In the genomic region with DNA sequence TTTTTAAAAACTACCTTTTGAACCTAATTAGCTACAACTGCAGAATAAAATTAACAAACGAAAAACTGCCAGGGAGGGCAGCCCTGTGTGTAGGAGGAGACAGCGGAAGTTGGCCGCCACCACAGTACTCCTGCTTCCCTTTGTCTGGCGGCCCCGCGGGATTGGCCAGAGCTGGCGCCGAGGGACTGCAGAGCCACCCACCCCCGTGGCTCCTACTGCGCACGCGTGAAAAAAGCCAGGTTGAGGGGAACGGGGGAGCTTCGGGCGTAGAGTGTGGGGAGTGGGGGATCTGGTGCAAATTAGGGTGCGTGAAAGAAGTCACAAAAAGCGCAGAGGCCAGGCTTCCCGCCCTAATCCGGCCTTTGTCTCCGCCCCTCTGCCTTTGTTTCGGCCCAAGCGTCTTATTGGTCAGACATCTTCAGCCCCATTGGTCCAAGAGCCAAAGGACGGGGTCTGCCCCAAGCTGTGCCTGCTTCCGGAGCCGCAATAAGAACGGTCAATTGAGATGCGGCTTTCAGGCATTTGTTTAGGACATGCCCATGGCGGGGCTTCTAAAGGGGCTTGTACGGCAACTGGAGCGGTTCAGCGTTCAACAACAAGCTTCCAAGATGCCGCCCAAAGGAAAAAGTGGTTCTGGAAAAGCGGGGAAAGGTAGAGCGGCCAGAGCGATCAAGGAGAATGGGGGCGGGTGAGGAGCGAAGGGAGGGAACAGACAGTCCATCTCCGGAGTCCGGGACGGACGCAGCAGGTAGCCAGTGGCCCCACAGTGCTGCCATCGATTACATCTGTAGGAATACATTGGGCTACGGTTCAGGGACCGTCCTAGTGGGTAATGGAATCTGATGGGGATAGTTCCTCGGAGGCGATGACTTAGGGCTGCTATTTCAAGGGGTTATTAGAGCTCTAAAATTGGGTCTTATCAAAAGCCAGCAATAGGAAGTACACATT, we compare ENCODE assay signal across 8 cellular contexts. TPM values are rescaled to one million over a fixed set of nuclear protein-coding genes. Genes with fewer than 3 reads are reported as not detected.
DNase-seq lines count a peak whose midpoint lies in the region; ATAC-seq, FAIRE-seq and TF ChIP-seq lines count a peak whose summit lies in the region.

A gene (plus strand): TSS at position 580 of the 948 bp plus-strand sequence. CDS start 29 bp downstream, at position 609.

- no peak within 1 kb of the TSS for H2BK120ac ChIP-seq in mesendoderm (ENCODE audit: low read depth, low read length)

- H2BK15ac ChIP-seq in mesendoderm (replicated peaks; ENCODE audit: low read depth), result no peak within 1 kb of the TSS

- H3K27ac ChIP-seq in endodermal cell (ENCODE audit: low read depth, low read length), result peak within 1 kb of the TSS; percentile 97
- H3K27ac ChIP-seq in mesendoderm (ENCODE audit: low read depth, low read length), result peak within 1 kb of the TSS; percentile 87

- H3K4me1 ChIP-seq in endodermal cell (ENCODE audit: control insufficient read depth, insufficient read depth, low read length) (no peaks in the 10 kb centered on the region), mesendoderm (ENCODE audit: control insufficient read depth, low read depth, low read length) (peaks cover 2% of the 10 kb centered on the region)

- H3K79me1 ChIP-seq in mesendoderm (ENCODE audit: low read length), result peaks cover 3% of the 10 kb centered on the region

- peak within 1 kb of the TSS; percentile 18 for H2AK5ac ChIP-seq in mesendoderm (ENCODE audit: low read length)

- H3K27me3 Mint-ChIP-seq in endodermal cell (ENCODE audit: insufficient read depth), result no peaks in the 10 kb centered on the region

- H3K4me3 ChIP-seq in endodermal cell (ENCODE audit: low read length) (peak within 1 kb of the TSS; percentile 93), mesendoderm (ENCODE audit: low read length) (peak within 1 kb of the TSS; percentile 94)

- H4K8ac ChIP-seq in mesendoderm (ENCODE audit: low read depth, low read length), result peak within 1 kb of the TSS; percentile 90

- peak; percentile 86 for DNase-seq in COLO829 (ENCODE audit: low spot score)
- peak; percentile 97 for DNase-seq in HTR-8/SVneo (ENCODE audit: insufficient read length, low spot score)
- peak; percentile 87 for DNase-seq in NOMO-1 treated with DMSO at 0.1 percent for 48 hours (lab: John Stamatoyannopoulos, UW; ENCODE audit: unreplicated experiment)
- peak; percentile 33 to 64 (median 43) for DNase-seq in activated CD8-positive, alpha-beta memory T cell treated with anti-CD3 and anti-CD28 coated beads for 48 hours (ENCODE audit: low read depth in 2 of 3, low spot score in 2 of 3)
- DNase-seq in endodermal cell, result peak; percentile 94
- DNase-seq in mesendoderm, result peak; percentile 99
- DNase-seq in stimulated activated CD8-positive, alpha-beta memory T cell treated with anti-CD3 and anti-CD28 coated beads, Interleukin-15, amount 100 ng/mL, for 1 hour (ENCODE audit: low read depth), result peak; percentile 58

- H3K36me3 Mint-ChIP-seq in endodermal cell (ENCODE audit: low read depth), result peaks cover 9% of the 10 kb centered on the region

- H3K9me3 Mint-ChIP-seq in endodermal cell, result peaks cover 36% of the 10 kb centered on the region

- no peak within 1 kb of the TSS for H3K4ac ChIP-seq in mesendoderm (ENCODE audit: low read depth, low read length)

- H3K9ac ChIP-seq in endodermal cell (ENCODE audit: extremely low read depth, low read length, poor library complexity, severe bottlenecking), result peak within 1 kb of the TSS; percentile 83
- peak within 1 kb of the TSS; percentile 91 for H3K9ac ChIP-seq in mesendoderm (ENCODE audit: low read length)

- no peak for TF ChIP-seq CTCF in endodermal cell (conservative IDR thresholded peaks at IDR 0.05)

- no peak within 1 kb of the TSS for H3K23ac ChIP-seq in mesendoderm (ENCODE audit: low read length)

- peaks cover 9% of the 10 kb centered on the region for H3K79me2 ChIP-seq in mesendoderm (ENCODE audit: control insufficient read depth, insufficient read depth, low read length)

- peak within 1 kb of the TSS; percentile 64 for H3K18ac ChIP-seq in mesendoderm (ENCODE audit: low read length)

- H3K9me3 ChIP-seq in endodermal cell (ENCODE audit: control insufficient read depth, low read length), result no peaks in the 10 kb centered on the region

- no peaks in the 10 kb centered on the region for H3K4me1 Mint-ChIP-seq in endodermal cell

- no peak within 1 kb of the TSS for H3K4me3 Mint-ChIP-seq in endodermal cell

- H3K56ac ChIP-seq in mesendoderm (ENCODE audit: low read length), result peak within 1 kb of the TSS; percentile 95

- ATAC-seq in GM21381 (IDR thresholded peaks at IDR 0.05; ENCODE audit: unreplicated experiment), result peak; percentile 93

- no peaks in the 10 kb centered on the region for H3K27me3 ChIP-seq in endodermal cell (ENCODE audit: control insufficient read depth, insufficient read depth, low read length, poor library complexity, severe bottlenecking)
- H3K27me3 ChIP-seq in mesendoderm (ENCODE audit: insufficient read depth, low read length, poor library complexity), result no peaks in the 10 kb centered on the region

- peak within 1 kb of the TSS; percentile 54 for H3K4me2 ChIP-seq in mesendoderm (ENCODE audit: low read length)

- no peak within 1 kb of the TSS for H4K5ac ChIP-seq in mesendoderm (ENCODE audit: low read length)

- H3K27ac Mint-ChIP-seq in endodermal cell, result no peak within 1 kb of the TSS

- no peak within 1 kb of the TSS for H2BK5ac ChIP-seq in mesendoderm (ENCODE audit: low read length)

- WGBS in endodermal cell (ENCODE audit: insufficient coverage in 1 of 2, insufficient read length in 1 of 2), 2 experiments, result 0% methylated on average over 6 to 45 of the region's 46 CpGs
- WGBS in mesendoderm (ENCODE audit: extremely low coverage, insufficient coverage, low lambda C conversion rate), result no CpG with 5 or more reads among the region's 46 CpGs

- peak; percentile 93 for FAIRE-seq in HTR-8/SVneo (lab: Jason Lieb, UNC)

- peaks cover 5% of the 10 kb centered on the region for H3K36me3 ChIP-seq in endodermal cell (ENCODE audit: control insufficient read depth, insufficient read depth, low read length)
- H3K36me3 ChIP-seq in mesendoderm (ENCODE audit: control insufficient read depth, insufficient read depth, low read length), result no peaks in the 10 kb centered on the region

RNA-seq across cellular contexts. Expression of the gene that starts here (rescaled TPM):
- total RNA-seq in endodermal cell, result 10 to 100 TPM; 16.6 to 17.2 TPM
- polyA plus RNA-seq in endodermal cell (2013, experiment 1 of 2), result 27.2 TPM
- polyA plus RNA-seq in endodermal cell (2013, experiment 2 of 2), result 28.5 TPM
- polyA plus RNA-seq in mesendoderm (2013, experiment 1 of 2), result 28.0 TPM
- 28.9 TPM for polyA plus RNA-seq in mesendoderm (2013, experiment 2 of 2)

Comparison
In these comparisons a context has a peak if more than half of its experiments do, and no peak if none do; other contexts are left out.
1. Peak in every context shown above with its lines: DNase-seq, ATAC-seq, H3K4me3 ChIP-seq and H3K27ac ChIP-seq.
2. DNase-seq: peak in every context shown above with its lines; median percentile 99 in mesendoderm; 97 in HTR-8/SVneo; 94 in endodermal cell; 87 in NOMO-1 treated with DMSO at 0.1 percent for 48 hours; 86 in COLO829; 58 in stimulated activated CD8-positive, alpha-beta memory T cell treated with anti-CD3 and anti-CD28 coated beads, Interleukin-15, amount 100 ng/mL, for 1 hour; 43 in activated CD8-positive, alpha-beta memory T cell treated with anti-CD3 and anti-CD28 coated beads for 48 hours.